In the genomic region with DNA sequence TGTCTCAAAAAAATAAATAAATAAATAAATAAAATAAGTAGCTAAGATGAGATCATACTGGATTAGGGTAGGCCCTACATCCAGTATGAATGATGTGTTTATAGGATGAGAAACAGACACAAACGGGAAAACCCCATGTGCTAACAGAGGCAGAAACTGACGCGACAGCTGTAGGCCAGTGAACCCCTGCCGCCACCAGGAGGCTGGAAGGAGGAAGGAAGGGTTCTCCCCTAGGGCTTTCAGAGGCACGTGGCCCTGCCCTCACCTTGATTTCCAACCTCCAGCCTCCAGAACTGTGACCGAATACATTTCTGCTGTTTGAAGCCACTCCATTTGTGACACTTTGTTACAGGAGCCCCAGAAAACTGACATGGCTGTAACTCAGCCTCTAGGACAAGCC, we compare ENCODE assay signal across 1 cellular context.
TF ChIP-seq lines count a peak whose summit lies in the region.

No MANE protein-coding gene starts in this region.

TF ChIP-seq in K562, 482 proteins besides CTCF, POLR2A, EP300 and RAD21 (continued from another document and continues in another):
- TF ChIP-seq, protein P1, sequence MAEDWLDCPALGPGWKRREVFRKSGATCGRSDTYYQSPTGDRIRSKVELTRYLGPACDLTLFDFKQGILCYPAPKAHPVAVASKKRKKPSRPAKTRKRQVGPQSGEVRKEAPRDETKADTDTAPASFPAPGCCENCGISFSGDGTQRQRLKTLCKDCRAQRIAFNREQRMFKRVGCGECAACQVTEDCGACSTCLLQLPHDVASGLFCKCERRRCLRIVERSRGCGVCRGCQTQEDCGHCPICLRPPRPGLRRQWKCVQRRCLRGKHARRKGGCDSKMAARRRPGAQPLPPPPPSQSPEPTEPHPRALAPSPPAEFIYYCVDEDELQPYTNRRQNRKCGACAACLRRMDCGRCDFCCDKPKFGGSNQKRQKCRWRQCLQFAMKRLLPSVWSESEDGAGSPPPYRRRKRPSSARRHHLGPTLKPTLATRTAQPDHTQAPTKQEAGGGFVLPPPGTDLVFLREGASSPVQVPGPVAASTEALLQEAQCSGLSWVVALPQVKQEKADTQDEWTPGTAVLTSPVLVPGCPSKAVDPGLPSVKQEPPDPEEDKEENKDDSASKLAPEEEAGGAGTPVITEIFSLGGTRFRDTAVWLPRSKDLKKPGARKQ (CRISPR knock-in tag; IDR thresholded peaks at IDR 0.05): no peak
- TF ChIP-seq, protein P2, sequence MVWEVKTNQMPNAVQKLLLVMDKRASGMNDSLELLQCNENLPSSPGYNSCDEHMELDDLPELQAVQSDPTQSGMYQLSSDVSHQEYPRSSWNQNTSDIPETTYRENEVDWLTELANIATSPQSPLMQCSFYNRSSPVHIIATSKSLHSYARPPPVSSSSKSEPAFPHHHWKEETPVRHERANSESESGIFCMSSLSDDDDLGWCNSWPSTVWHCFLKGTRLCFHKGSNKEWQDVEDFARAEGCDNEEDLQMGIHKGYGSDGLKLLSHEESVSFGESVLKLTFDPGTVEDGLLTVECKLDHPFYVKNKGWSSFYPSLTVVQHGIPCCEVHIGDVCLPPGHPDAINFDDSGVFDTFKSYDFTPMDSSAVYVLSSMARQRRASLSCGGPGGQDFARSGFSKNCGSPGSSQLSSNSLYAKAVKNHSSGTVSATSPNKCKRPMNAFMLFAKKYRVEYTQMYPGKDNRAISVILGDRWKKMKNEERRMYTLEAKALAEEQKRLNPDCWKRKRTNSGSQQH (CRISPR knock-in tag; IDR thresholded peaks at IDR 0.05): no peak
- TF ChIP-seq, protein P3, sequence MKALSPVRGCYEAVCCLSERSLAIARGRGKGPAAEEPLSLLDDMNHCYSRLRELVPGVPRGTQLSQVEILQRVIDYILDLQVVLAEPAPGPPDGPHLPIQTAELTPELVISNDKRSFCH (CRISPR knock-in tag; IDR thresholded peaks at IDR 0.05): no peak
- TF ChIP-seq, protein P3 (tag; IDR thresholded peaks at IDR 0.05): no peak
- no peak for TF ChIP-seq HOXB6 (CRISPR knock-in tag; IDR thresholded peaks at IDR 0.05; ENCODE audit: borderline replicate concordance)
- no peak for TF ChIP-seq PHB2 (IDR thresholded peaks at IDR 0.05; ENCODE audit: low read depth)
- no peak for TF ChIP-seq CTBP1 (IDR thresholded peaks at IDR 0.05; ENCODE audit: borderline replicate concordance)
- TF ChIP-seq, protein P4, sequence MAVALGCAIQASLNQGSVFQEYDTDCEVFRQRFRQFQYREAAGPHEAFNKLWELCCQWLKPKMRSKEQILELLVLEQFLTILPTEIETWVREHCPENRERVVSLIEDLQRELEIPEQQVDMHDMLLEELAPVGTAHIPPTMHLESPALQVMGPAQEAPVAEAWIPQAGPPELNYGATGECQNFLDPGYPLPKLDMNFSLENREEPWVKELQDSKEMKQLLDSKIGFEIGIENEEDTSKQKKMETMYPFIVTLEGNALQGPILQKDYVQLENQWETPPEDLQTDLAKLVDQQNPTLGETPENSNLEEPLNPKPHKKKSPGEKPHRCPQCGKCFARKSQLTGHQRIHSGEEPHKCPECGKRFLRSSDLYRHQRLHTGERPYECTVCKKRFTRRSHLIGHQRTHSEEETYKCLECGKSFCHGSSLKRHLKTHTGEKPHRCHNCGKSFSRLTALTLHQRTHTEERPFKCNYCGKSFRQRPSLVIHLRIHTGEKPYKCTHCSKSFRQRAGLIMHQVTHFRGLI (CRISPR knock-in tag; IDR thresholded peaks at IDR 0.05): no peak
- TF ChIP-seq ZNF134 (CRISPR knock-in tag; conservative IDR thresholded peaks at IDR 0.05): no peak
- no peak for TF ChIP-seq ZNF282 (CRISPR knock-in tag; IDR thresholded peaks at IDR 0.05)
- TF ChIP-seq ZNF263 (CRISPR knock-in tag; IDR thresholded peaks at IDR 0.05; ENCODE audit: borderline replicate concordance): no peak
- TF ChIP-seq LCOR (CRISPR knock-in tag; IDR thresholded peaks at IDR 0.05): no peak
- no peak for TF ChIP-seq ZNF324 (CRISPR knock-in tag; IDR thresholded peaks at IDR 0.05)
- no peak for TF ChIP-seq LARP7 (IDR thresholded peaks at IDR 0.05)
- no peak for TF ChIP-seq POLR3G (IDR thresholded peaks at IDR 0.05; ENCODE audit: extremely low read depth, insufficient read length, insufficient replicate concordance)
- TF ChIP-seq ZFP36 (IDR thresholded peaks at IDR 0.05; ENCODE audit: low read depth, low read length, partially characterized antibody): no peak
- TF ChIP-seq ZNF217 (CRISPR knock-in tag; IDR thresholded peaks at IDR 0.05): no peak
- TF ChIP-seq ARHGAP35 (IDR thresholded peaks at IDR 0.05; ENCODE audit: partially characterized antibody): no peak
- no peak for TF ChIP-seq ATF7 (IDR thresholded peaks at IDR 0.05)
- no peak for TF ChIP-seq SMAD4 (CRISPR knock-in tag; conservative IDR thresholded peaks at IDR 0.05)
- no peak for TF ChIP-seq ETS2 (tag; IDR thresholded peaks at IDR 0.05; ENCODE audit: borderline replicate concordance, poor library complexity, severe bottlenecking)
- no peak for TF ChIP-seq MCM5 (IDR thresholded peaks at IDR 0.05; ENCODE audit: low read depth)
- TF ChIP-seq, protein P5, sequence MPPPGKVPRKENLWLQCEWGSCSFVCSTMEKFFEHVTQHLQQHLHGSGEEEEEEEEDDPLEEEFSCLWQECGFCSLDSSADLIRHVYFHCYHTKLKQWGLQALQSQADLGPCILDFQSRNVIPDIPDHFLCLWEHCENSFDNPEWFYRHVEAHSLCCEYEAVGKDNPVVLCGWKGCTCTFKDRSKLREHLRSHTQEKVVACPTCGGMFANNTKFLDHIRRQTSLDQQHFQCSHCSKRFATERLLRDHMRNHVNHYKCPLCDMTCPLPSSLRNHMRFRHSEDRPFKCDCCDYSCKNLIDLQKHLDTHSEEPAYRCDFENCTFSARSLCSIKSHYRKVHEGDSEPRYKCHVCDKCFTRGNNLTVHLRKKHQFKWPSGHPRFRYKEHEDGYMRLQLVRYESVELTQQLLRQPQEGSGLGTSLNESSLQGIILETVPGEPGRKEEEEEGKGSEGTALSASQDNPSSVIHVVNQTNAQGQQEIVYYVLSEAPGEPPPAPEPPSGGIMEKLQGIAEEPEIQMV (tag; conservative IDR thresholded peaks at IDR 0.05; ENCODE audit: low read depth): no peak
- peak; percentile 37; the same call in 1 of the 2 replicates for TF ChIP-seq RAD51 (IDR thresholded peaks at IDR 0.05; ENCODE audit: borderline replicate concordance, low read depth)
- TF ChIP-seq, protein P6, sequence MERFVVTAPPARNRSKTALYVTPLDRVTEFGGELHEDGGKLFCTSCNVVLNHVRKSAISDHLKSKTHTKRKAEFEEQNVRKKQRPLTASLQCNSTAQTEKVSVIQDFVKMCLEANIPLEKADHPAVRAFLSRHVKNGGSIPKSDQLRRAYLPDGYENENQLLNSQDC (CRISPR knock-in tag; IDR thresholded peaks at IDR 0.05): no peak
- TF ChIP-seq ZBTB7A (IDR thresholded peaks at IDR 0.05; ENCODE audit: borderline replicate concordance, control insufficient read depth, low read depth, low read length): no peak
- TF ChIP-seq, protein P7, sequence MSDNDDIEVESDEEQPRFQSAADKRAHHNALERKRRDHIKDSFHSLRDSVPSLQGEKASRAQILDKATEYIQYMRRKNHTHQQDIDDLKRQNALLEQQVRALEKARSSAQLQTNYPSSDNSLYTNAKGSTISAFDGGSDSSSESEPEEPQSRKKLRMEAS (CRISPR knock-in tag; IDR thresholded peaks at IDR 0.05): peak; percentile 85
- no peak for TF ChIP-seq MBD2 (IDR thresholded peaks at IDR 0.05; ENCODE audit: borderline replicate concordance, low read depth)
- TF ChIP-seq, protein P8, sequence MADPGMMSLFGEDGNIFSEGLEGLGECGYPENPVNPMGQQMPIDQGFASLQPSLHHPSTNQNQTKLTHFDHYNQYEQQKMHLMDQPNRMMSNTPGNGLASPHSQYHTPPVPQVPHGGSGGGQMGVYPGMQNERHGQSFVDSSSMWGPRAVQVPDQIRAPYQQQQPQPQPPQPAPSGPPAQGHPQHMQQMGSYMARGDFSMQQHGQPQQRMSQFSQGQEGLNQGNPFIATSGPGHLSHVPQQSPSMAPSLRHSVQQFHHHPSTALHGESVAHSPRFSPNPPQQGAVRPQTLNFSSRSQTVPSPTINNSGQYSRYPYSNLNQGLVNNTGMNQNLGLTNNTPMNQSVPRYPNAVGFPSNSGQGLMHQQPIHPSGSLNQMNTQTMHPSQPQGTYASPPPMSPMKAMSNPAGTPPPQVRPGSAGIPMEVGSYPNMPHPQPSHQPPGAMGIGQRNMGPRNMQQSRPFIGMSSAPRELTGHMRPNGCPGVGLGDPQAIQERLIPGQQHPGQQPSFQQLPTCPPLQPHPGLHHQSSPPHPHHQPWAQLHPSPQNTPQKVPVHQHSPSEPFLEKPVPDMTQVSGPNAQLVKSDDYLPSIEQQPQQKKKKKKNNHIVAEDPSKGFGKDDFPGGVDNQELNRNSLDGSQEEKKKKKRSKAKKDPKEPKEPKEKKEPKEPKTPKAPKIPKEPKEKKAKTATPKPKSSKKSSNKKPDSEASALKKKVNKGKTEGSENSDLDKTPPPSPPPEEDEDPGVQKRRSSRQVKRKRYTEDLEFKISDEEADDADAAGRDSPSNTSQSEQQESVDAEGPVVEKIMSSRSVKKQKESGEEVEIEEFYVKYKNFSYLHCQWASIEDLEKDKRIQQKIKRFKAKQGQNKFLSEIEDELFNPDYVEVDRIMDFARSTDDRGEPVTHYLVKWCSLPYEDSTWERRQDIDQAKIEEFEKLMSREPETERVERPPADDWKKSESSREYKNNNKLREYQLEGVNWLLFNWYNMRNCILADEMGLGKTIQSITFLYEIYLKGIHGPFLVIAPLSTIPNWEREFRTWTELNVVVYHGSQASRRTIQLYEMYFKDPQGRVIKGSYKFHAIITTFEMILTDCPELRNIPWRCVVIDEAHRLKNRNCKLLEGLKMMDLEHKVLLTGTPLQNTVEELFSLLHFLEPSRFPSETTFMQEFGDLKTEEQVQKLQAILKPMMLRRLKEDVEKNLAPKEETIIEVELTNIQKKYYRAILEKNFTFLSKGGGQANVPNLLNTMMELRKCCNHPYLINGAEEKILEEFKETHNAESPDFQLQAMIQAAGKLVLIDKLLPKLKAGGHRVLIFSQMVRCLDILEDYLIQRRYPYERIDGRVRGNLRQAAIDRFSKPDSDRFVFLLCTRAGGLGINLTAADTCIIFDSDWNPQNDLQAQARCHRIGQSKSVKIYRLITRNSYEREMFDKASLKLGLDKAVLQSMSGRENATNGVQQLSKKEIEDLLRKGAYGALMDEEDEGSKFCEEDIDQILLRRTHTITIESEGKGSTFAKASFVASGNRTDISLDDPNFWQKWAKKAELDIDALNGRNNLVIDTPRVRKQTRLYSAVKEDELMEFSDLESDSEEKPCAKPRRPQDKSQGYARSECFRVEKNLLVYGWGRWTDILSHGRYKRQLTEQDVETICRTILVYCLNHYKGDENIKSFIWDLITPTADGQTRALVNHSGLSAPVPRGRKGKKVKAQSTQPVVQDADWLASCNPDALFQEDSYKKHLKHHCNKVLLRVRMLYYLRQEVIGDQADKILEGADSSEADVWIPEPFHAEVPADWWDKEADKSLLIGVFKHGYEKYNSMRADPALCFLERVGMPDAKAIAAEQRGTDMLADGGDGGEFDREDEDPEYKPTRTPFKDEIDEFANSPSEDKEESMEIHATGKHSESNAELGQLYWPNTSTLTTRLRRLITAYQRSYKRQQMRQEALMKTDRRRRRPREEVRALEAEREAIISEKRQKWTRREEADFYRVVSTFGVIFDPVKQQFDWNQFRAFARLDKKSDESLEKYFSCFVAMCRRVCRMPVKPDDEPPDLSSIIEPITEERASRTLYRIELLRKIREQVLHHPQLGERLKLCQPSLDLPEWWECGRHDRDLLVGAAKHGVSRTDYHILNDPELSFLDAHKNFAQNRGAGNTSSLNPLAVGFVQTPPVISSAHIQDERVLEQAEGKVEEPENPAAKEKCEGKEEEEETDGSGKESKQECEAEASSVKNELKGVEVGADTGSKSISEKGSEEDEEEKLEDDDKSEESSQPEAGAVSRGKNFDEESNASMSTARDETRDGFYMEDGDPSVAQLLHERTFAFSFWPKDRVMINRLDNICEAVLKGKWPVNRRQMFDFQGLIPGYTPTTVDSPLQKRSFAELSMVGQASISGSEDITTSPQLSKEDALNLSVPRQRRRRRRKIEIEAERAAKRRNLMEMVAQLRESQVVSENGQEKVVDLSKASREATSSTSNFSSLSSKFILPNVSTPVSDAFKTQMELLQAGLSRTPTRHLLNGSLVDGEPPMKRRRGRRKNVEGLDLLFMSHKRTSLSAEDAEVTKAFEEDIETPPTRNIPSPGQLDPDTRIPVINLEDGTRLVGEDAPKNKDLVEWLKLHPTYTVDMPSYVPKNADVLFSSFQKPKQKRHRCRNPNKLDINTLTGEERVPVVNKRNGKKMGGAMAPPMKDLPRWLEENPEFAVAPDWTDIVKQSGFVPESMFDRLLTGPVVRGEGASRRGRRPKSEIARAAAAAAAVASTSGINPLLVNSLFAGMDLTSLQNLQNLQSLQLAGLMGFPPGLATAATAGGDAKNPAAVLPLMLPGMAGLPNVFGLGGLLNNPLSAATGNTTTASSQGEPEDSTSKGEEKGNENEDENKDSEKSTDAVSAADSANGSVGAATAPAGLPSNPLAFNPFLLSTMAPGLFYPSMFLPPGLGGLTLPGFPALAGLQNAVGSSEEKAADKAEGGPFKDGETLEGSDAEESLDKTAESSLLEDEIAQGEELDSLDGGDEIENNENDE (IDR thresholded peaks at IDR 0.05; ENCODE audit: low read depth, low read length): no peak
- no peak for TF ChIP-seq RBFOX2 (IDR thresholded peaks at IDR 0.05; ENCODE audit: low read depth, low read length)
- no peak for TF ChIP-seq KHSRP (IDR thresholded peaks at IDR 0.05)
- TF ChIP-seq PHTF2 (CRISPR knock-in tag; IDR thresholded peaks at IDR 0.05): no peak
- TF ChIP-seq SP1 (CRISPR knock-in tag; IDR thresholded peaks at IDR 0.05): no peak
- no peak for TF ChIP-seq KAT7 (CRISPR knock-in tag; IDR thresholded peaks at IDR 0.05; ENCODE audit: borderline replicate concordance)
- TF ChIP-seq, protein P9, sequence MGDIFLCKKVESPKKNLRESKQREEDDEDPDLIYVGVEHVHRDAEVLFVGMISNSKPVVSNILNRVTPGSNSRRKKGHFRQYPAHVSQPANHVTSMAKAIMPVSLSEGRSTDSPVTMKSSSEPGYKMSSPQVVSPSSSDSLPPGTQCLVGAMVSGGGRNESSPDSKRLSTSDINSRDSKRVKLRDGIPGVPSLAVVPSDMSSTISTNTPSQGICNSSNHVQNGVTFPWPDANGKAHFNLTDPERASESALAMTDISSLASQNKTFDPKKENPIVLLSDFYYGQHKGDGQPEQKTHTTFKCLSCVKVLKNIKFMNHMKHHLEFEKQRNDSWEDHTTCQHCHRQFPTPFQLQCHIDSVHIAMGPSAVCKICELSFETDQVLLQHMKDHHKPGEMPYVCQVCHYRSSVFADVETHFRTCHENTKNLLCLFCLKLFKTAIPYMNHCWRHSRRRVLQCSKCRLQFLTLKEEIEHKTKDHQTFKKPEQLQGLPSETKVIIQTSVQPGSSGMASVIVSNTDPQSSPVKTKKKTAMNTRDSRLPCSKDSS (IDR thresholded peaks at IDR 0.05; ENCODE audit: low read depth, partially characterized antibody): no peak
- no peak for TF ChIP-seq KAT8 (IDR thresholded peaks at IDR 0.05; ENCODE audit: low read depth)
- no peak for TF ChIP-seq ZNF184 (CRISPR knock-in tag; IDR thresholded peaks at IDR 0.05)
- TF ChIP-seq FOS (IDR thresholded peaks at IDR 0.05; ENCODE audit: extremely low read depth, insufficient read length): no peak
- TF ChIP-seq HMGN3 (IDR thresholded peaks at IDR 0.05; ENCODE audit: borderline replicate concordance, extremely low read depth, insufficient read length, low read depth, low read length): no peak
- TF ChIP-seq PHB (CRISPR knock-in tag; IDR thresholded peaks at IDR 0.05): no peak
- TF ChIP-seq HSF4 (CRISPR knock-in tag; IDR thresholded peaks at IDR 0.05; ENCODE audit: borderline replicate concordance): no peak
- peak; percentile 59; the same call in 1 of the 2 replicates for TF ChIP-seq CREM (IDR thresholded peaks at IDR 0.05; ENCODE audit: low read depth)
- no peak for TF ChIP-seq DMBX1 (CRISPR knock-in tag; IDR thresholded peaks at IDR 0.05; ENCODE audit: borderline replicate concordance)
